ENCODE assay signal across 10 cellular contexts in genomic region chr3:186258968-186259367, GRCh38.
A peak's percentile ranks its signal among the peaks of the same experiment; 100 is the strongest.
DNase-seq lines count a peak whose midpoint lies in the region; ATAC-seq and TF ChIP-seq lines count a peak whose summit lies in the region.
"Had no signal": no experiment of that assay in that cellular context is flagged by ENCODE, and none has a peak within 500 bp of the region (broad histone marks: within the 10 kb centered on the region; RNA-seq: fewer than 3 reads in every experiment).

No MANE protein-coding gene starts in this region.

- no peak overlapping the region for H3K27ac ChIP-seq in MM.1S (ENCODE audit: low read length)

- ATAC-seq in GM21515 (IDR thresholded peaks at IDR 0.05; ENCODE audit: unreplicated experiment) (no peak), GM18870 (IDR thresholded peaks at IDR 0.05; ENCODE audit: unreplicated experiment) (no peak)

- H3K9me3 Mint-ChIP-seq in brain (no peaks in the 10 kb centered on the region), mesothelial cell of epicardium (no peaks in the 10 kb centered on the region)
- H3K9me3 Mint-ChIP-seq: activated naive CD8-positive, alpha-beta T cell treated with anti-CD3 and anti-CD28 coated beads for 36 hours; immature natural killer cell had no signal

- peak overlapping the region; percentile 36; the same call in 1 of the 2 replicates for H2AFZ ChIP-seq in MM.1S (ENCODE audit: low read length)

- no peaks in the 10 kb centered on the region for H3K9me3 ChIP-seq in ES-I3 (ENCODE audit: control insufficient read depth, insufficient read depth, low read length)
- no peaks in the 10 kb centered on the region for H3K9me3 ChIP-seq in MM.1S (replicated peaks; ENCODE audit: insufficient read depth, low read length)

- H3K4me2 ChIP-seq in MM.1S (ENCODE audit: low read depth, low read length) = peak overlapping the region; percentile 38; the same call in 1 of the 2 replicates

- DNase-seq in MM.1S (no peak), mesothelial cell of epicardium (ENCODE audit: low spot score in 2 of 2, unreplicated experiment in 2 of 2) (no peak), NCI-H1694 (lab: John Stamatoyannopoulos, UW) (no peak)
- no peak for DNase-seq in effector CD4-positive, alpha-beta T cell

- H3K4me3 Mint-ChIP-seq in brain (peak overlapping the region in 3 of 5 experiments; percentile 22 to 29 (median 27)), mesothelial cell of epicardium (peak overlapping the region; percentile 40)
- H3K4me3 Mint-ChIP-seq: activated naive CD8-positive, alpha-beta T cell treated with anti-CD3 and anti-CD28 coated beads for 36 hours; immature natural killer cell had no signal

- no peaks in the 10 kb centered on the region for H3K9me2 ChIP-seq in MM.1S (replicated peaks; ENCODE audit: insufficient read depth, low read length)

- peak overlapping the region; percentile 34; the same call in 1 of the 2 replicates for H3K9ac ChIP-seq in ES-I3 (ENCODE audit: low read depth, low read length)
- H3K9ac ChIP-seq in MM.1S (ENCODE audit: low read length) = no peak overlapping the region

- H4K20me1 ChIP-seq in MM.1S (ENCODE audit: insufficient read depth, low read length) = no peaks in the 10 kb centered on the region

- H3K4me3 ChIP-seq in MM.1S (ENCODE audit: low read length) = no peak overlapping the region

- H3K4me1 ChIP-seq in ES-I3 (ENCODE audit: insufficient read depth, low read length) (peaks cover 6% of the 10 kb centered on the region; the same call in 1 of the 2 replicates), MM.1S (ENCODE audit: low read length) (no peaks in the 10 kb centered on the region)

- H3K36me3 ChIP-seq in ES-I3 (ENCODE audit: insufficient read depth, low read length) (no peaks in the 10 kb centered on the region), MM.1S (replicated peaks; ENCODE audit: insufficient read depth, low read length) (no peaks in the 10 kb centered on the region)

- H3K4me1 Mint-ChIP-seq in brain = peaks cover 20% of the 10 kb centered on the region
- H3K4me1 Mint-ChIP-seq in mesothelial cell of epicardium = peaks cover 17% of the 10 kb centered on the region

- TF ChIP-seq CTCF in MM.1S (IDR thresholded peaks at IDR 0.05; ENCODE audit: low read length) (no peak), brain (conservative IDR thresholded peaks at IDR 0.05) (no peak), mesothelial cell of epicardium (IDR thresholded peaks at IDR 0.05; ENCODE audit: unreplicated experiment) (no peak)

- H3K27ac Mint-ChIP-seq in brain (no peak overlapping the region), mesothelial cell of epicardium (no peak overlapping the region)
- H3K27ac Mint-ChIP-seq: immature natural killer cell had no signal

- no peaks in the 10 kb centered on the region for H3K79me2 ChIP-seq in MM.1S (ENCODE audit: low read length)

- H3K27me3 Mint-ChIP-seq in brain (peaks cover 18% of the 10 kb centered on the region), mesothelial cell of epicardium (ENCODE audit: low read depth) (peaks cover 21% of the 10 kb centered on the region)
- H3K27me3 Mint-ChIP-seq: activated naive CD8-positive, alpha-beta T cell treated with anti-CD3 and anti-CD28 coated beads for 36 hours had no signal

- H3K27me3 ChIP-seq in MM.1S (replicated peaks; ENCODE audit: insufficient read depth, low read length) = no peaks in the 10 kb centered on the region

- H3K36me3 Mint-ChIP-seq in brain = no peaks in the 10 kb centered on the region
- H3K36me3 Mint-ChIP-seq in mesothelial cell of epicardium = no peaks in the 10 kb centered on the region
- H3K36me3 Mint-ChIP-seq: activated naive CD8-positive, alpha-beta T cell treated with anti-CD3 and anti-CD28 coated beads for 36 hours; immature natural killer cell had no signal

- H3F3A ChIP-seq in MM.1S (ENCODE audit: insufficient read depth, low read length) = no peaks in the 10 kb centered on the region
